Comparison of ENCODE assay signal across 11 cellular contexts in the genomic region with DNA sequence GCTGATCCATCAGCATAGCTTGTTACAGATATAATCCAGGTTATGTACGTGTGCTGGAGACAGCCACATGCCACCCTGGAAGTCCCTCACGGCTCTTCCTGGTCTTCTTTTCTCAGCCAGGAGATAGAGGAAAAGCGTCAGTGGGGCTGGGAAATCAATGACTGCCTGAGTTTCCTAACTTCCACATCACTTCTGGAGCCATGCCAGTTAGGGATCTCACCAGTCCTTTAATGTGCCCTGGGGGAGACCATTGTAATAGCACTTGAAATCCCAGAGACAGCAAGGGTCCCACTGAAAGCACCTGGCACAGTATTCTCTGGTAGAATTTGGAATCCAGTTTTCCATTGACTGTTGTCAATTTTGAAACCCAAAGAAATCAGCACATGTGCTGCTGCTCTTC. TPM values are rescaled to one million over a fixed set of nuclear protein-coding genes. Genes with fewer than 3 reads are reported as not detected.
DNase-seq lines count a peak whose midpoint lies in the region; ATAC-seq, FAIRE-seq and TF ChIP-seq lines count a peak whose summit lies in the region.
"Had no signal": no experiment of that assay in that cellular context is flagged by ENCODE, and none has a peak within 500 bp of the region (broad histone marks: within the 10 kb centered on the region; RNA-seq: fewer than 3 reads in every experiment).

No MANE protein-coding gene starts in this region.

- H4K20me1 ChIP-seq in osteoblast (ENCODE audit: insufficient read depth, low read length): no peaks in the 10 kb centered on the region

- no peaks in the 10 kb centered on the region for H3K27me3 Mint-ChIP-seq in activated T-helper 2 cell treated with anti-CD3 and anti-CD28 coated beads, Interferon-gamma antibody, Interleukin-2, Interleukin-4, amounts not matched to agents 10 μg/mL and 5 μg/mL and 100 μg/mL, durations not matched to agents 14 hours and 24 hours and 36 hours (ENCODE audit: low read depth)

- H3K4me2 ChIP-seq in osteoblast (ENCODE audit: insufficient read depth, low read length): peak overlapping the region; percentile 95

- H3K79me2 ChIP-seq in osteoblast (ENCODE audit: insufficient read depth, low read length): peaks cover 2% of the 10 kb centered on the region

- peaks cover 23% of the 10 kb centered on the region for H3K4me1 ChIP-seq in osteoblast (ENCODE audit: insufficient read depth, low read length)
- H3K4me1 ChIP-seq: testis had no signal

- no peak for ATAC-seq in HG03457 (IDR thresholded peaks at IDR 0.05; ENCODE audit: unreplicated experiment)

- DNase-seq in DMS 273 (lab: John Stamatoyannopoulos, UW; ENCODE audit: unreplicated experiment): peak; percentile 52
- DNase-seq in DMS 273 treated with DMSO at 0.1 percent for 48 hours (lab: John Stamatoyannopoulos, UW): no peak
- DNase-seq in GM12891 (ENCODE audit: insufficient read length, low spot score): no peak
- DNase-seq in activated T-helper 2 cell treated with anti-CD3 and anti-CD28 coated beads, Interferon-gamma antibody, Interleukin-2, Interleukin-4, amounts not matched to agents 10 μg/mL and 5 μg/mL and 100 μg/mL, durations not matched to agents 14 hours and 24 hours and 36 hours (ENCODE audit: low spot score): no peak
- DNase-seq in osteoblast (ENCODE audit: insufficient read length, low spot score, missing footprints): no peak
- DNase-seq in NCI-H146 (lab: John Stamatoyannopoulos, UW): no peak
- DNase-seq in amniotic stem cell (lab: John Stamatoyannopoulos, UW): no peak
- DNase-seq: 8988T, aorta, testis had no signal

- H3K4me3 ChIP-seq in osteoblast (ENCODE audit: insufficient read depth, low read length): no peak overlapping the region

- H3K9me3 Mint-ChIP-seq in activated T-helper 2 cell treated with anti-CD3 and anti-CD28 coated beads, Interferon-gamma antibody, Interleukin-2, Interleukin-4, amounts not matched to agents 10 μg/mL and 5 μg/mL and 100 μg/mL, durations not matched to agents 14 hours and 24 hours and 36 hours: no peaks in the 10 kb centered on the region

- H3K27me3 ChIP-seq in osteoblast (ENCODE audit: insufficient read depth, low read length): no peaks in the 10 kb centered on the region
- H3K27me3 ChIP-seq: testis had no signal

- no peak for TF ChIP-seq POLR2A in GM12891 (IDR thresholded peaks at IDR 0.05; ENCODE audit: low read depth, low read length)

- TF ChIP-seq CTCF in osteoblast (IDR thresholded peaks at IDR 0.05; ENCODE audit: extremely low read depth, low read depth, low read length): no peak

- FAIRE-seq in GM12891 (lab: Jason Lieb, UNC): no peak

- peaks cover 38% of the 10 kb centered on the region for H3K4me1 Mint-ChIP-seq in activated T-helper 2 cell treated with anti-CD3 and anti-CD28 coated beads, Interferon-gamma antibody, Interleukin-2, Interleukin-4, amounts not matched to agents 10 μg/mL and 5 μg/mL and 100 μg/mL, durations not matched to agents 14 hours and 24 hours and 36 hours (ENCODE audit: low read depth)

- H3K27ac Mint-ChIP-seq in activated T-helper 2 cell treated with anti-CD3 and anti-CD28 coated beads, Interferon-gamma antibody, Interleukin-2, Interleukin-4, amounts not matched to agents 10 μg/mL and 5 μg/mL and 100 μg/mL, durations not matched to agents 14 hours and 24 hours and 36 hours: peak overlapping the region; percentile 88

- peak overlapping the region; percentile 85 for H3K27ac ChIP-seq in osteoblast (ENCODE audit: low read depth, low read length)

- peaks cover 8% of the 10 kb centered on the region for H3K36me3 Mint-ChIP-seq in activated T-helper 2 cell treated with anti-CD3 and anti-CD28 coated beads, Interferon-gamma antibody, Interleukin-2, Interleukin-4, amounts not matched to agents 10 μg/mL and 5 μg/mL and 100 μg/mL, durations not matched to agents 14 hours and 24 hours and 36 hours (ENCODE audit: low read depth)

- no peak overlapping the region for H2AFZ ChIP-seq in osteoblast (ENCODE audit: low read length)

- intact Hi-C loops in activated T-helper 2 cell treated with anti-CD3 and anti-CD28 coated beads, Interferon-gamma antibody, Interleukin-2, Interleukin-4, amounts not matched to agents 10 μg/mL and 5 μg/mL and 100 μg/mL, durations not matched to agents 14 hours and 24 hours and 36 hours (cut with micrococcal nuclease): loop anchor here (10.0 kb wide), 1 partner anchor 1106 kb away; a partner anchor contains a TSS

- H3K9me3 ChIP-seq in osteoblast (ENCODE audit: low read depth, low read length): no peaks in the 10 kb centered on the region
- H3K9me3 ChIP-seq: testis had no signal

- no peaks in the 10 kb centered on the region for H3K36me3 ChIP-seq in osteoblast (ENCODE audit: insufficient read depth, low read length)

- H3K4me3 Mint-ChIP-seq in activated T-helper 2 cell treated with anti-CD3 and anti-CD28 coated beads, Interferon-gamma antibody, Interleukin-2, Interleukin-4, amounts not matched to agents 10 μg/mL and 5 μg/mL and 100 μg/mL, durations not matched to agents 14 hours and 24 hours and 36 hours (ENCODE audit: low read depth): peak overlapping the region; percentile 85

TF ChIP-seq in GM12891, 5 proteins besides CTCF, POLR2A, EP300 and RAD21:
- TF ChIP-seq SPI1 (IDR thresholded peaks at IDR 0.05; ENCODE audit: low read depth, low read length): 0 out of 2 replicates have a peak, but pooled peaks have one; percentile 1
- no peak for TF ChIP-seq POU2F2 (IDR thresholded peaks at IDR 0.05; ENCODE audit: low read depth, low read length)

RNA-seq across cellular contexts. Expression of a gene that starts 29.2 kb away (rescaled TPM):
- 2.3 TPM for polyA plus RNA-seq in GM12891 (2012; ENCODE audit: low read depth, missing spikeins)
- 2.1 and 2.5 TPM in 2 replicates for total RNA-seq in activated T-helper 2 cell treated with anti-CD3 and anti-CD28 coated beads, Interferon-gamma antibody, Interleukin-2, Interleukin-4, amounts not matched to agents 10 μg/mL and 5 μg/mL and 100 μg/mL, durations not matched to agents 14 hours and 24 hours and 36 hours
- total RNA-seq in osteoblast: 3.5 and 3.6 TPM in 2 replicates
